10 cellular contexts compared by ENCODE assay signal in the genomic region with DNA sequence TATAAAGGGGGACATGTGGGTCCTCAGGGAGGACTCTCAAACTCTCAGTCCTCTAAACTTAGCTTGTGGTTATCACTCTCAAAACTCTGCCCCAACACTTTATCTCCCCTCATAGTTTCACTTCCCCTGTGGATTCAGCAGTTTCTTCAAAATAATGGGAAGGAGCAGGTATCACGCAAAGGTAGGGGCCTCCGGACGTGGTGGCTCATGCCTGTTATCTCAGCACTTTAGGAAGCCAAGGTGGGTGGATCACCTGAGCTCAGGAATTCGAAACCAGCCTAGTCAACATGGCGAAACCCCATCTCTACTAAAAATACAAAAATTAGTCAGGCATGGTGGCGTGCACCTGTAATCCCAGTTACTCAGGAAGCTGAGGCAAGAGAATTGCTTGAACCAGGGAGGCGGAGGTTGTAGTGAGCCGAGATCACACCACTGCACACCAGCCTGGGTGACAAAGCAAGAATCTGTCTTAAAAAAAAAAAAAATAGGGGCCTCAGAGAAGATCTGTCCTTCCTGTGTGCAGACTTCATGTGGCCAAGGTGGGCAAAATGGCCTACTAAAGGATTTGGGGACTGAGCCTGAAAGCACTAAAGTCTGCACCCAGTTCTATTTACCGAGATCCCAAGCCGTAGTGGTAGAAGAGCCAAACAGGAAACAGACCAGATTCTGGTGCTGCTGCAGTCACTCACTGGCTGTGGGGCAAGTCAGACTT. TPM values are rescaled to one million over a fixed set of nuclear protein-coding genes. Genes with fewer than 3 reads are reported as not detected.
DNase-seq lines count a peak whose midpoint lies in the region; ATAC-seq and TF ChIP-seq lines count a peak whose summit lies in the region.
"Had no signal": no experiment of that assay in that cellular context is flagged by ENCODE, and none has a peak within 500 bp of the region (broad histone marks: within the 10 kb centered on the region; RNA-seq: fewer than 3 reads in every experiment).

No MANE protein-coding gene starts in this region.

- H3K4me3 ChIP-seq in GM12864 (ENCODE audit: low read depth, low read length) (peak overlapping the region; percentile 5; the same call in 1 of the 2 replicates), Loucy (ENCODE audit: low read length, poor library complexity, severe bottlenecking) (no peak overlapping the region), GM23248 (no peak overlapping the region)
- H3K4me3 ChIP-seq: coronary artery had no signal

- peaks cover 35% of the 10 kb centered on the region for H3K4me1 ChIP-seq in Loucy (ENCODE audit: insufficient read depth, low read length, poor library complexity, severe bottlenecking)
- peaks cover 4% of the 10 kb centered on the region; the same call in 1 of the 2 replicates for H3K4me1 ChIP-seq in GM23248 (ENCODE audit: insufficient read depth)

- in situ Hi-C loops in GM23248 (cut with MboI) = no loop called here

- H3K4me1 Mint-ChIP-seq in central memory CD8-positive, alpha-beta T cell = peaks cover 61% of the 10 kb centered on the region

- DNase-seq in GM12864 (ENCODE audit: low read depth) = peak; percentile 83
- no peak for DNase-seq in central memory CD8-positive, alpha-beta T cell (ENCODE audit: low spot score in 2 of 2)
- no peak for DNase-seq in globus pallidus (ENCODE audit: low spot score)
- no peak for DNase-seq in COR-L47 (lab: John Stamatoyannopoulos, UW)
- DNase-seq in GM23248 = no peak
- DNase-seq in kidney glomerular epithelial cell (lab: John Stamatoyannopoulos, UW) = no peak

- no peaks in the 10 kb centered on the region for H3K27me3 Mint-ChIP-seq in central memory CD8-positive, alpha-beta T cell

- H3K79me2 ChIP-seq in Loucy (ENCODE audit: insufficient read depth, low read length) (no peaks in the 10 kb centered on the region), GM23248 (ENCODE audit: insufficient read depth) (no peaks in the 10 kb centered on the region)

- peaks cover 50% of the 10 kb centered on the region for H3K36me3 Mint-ChIP-seq in central memory CD8-positive, alpha-beta T cell (ENCODE audit: insufficient read depth)

- peak overlapping the region; percentile 72; the same call in 1 of the 2 replicates for H2AFZ ChIP-seq in Loucy (ENCODE audit: low read length)
- H2AFZ ChIP-seq in GM23248 = no peak overlapping the region

- H3K27ac Mint-ChIP-seq in central memory CD8-positive, alpha-beta T cell (ENCODE audit: low read depth) = peak overlapping the region; percentile 84

- H3K9me2 ChIP-seq in Loucy (replicated peaks; ENCODE audit: low read depth, low read length) (no peaks in the 10 kb centered on the region), GM23248 (ENCODE audit: insufficient read depth) (no peaks in the 10 kb centered on the region)

- H3K27me3 ChIP-seq in Loucy (ENCODE audit: insufficient read depth, low read length, poor library complexity, severe bottlenecking) = no peaks in the 10 kb centered on the region
- H3K27me3 ChIP-seq in GM23248 (replicated peaks; ENCODE audit: insufficient read depth) = no peaks in the 10 kb centered on the region

- peak overlapping the region; percentile 66 for H3K4me3 Mint-ChIP-seq in central memory CD8-positive, alpha-beta T cell

- H3K9ac ChIP-seq in Loucy (ENCODE audit: low read depth, low read length, poor library complexity, severe bottlenecking) (peak overlapping the region; percentile 31), GM23248 (no peak overlapping the region)

- H3K36me3 ChIP-seq in Loucy (ENCODE audit: insufficient read depth, low read length) (no peaks in the 10 kb centered on the region), GM23248 (ENCODE audit: low read depth) (no peaks in the 10 kb centered on the region)

- 0 out of 2 replicates have a peak, but pooled peaks cover 3% of the 10 kb centered on the region for H3F3A ChIP-seq in Loucy (ENCODE audit: low read depth)
- peaks cover 9% of the 10 kb centered on the region for H3F3A ChIP-seq in GM23248 (ENCODE audit: insufficient read depth)

- TF ChIP-seq CTCF in GM12864 (IDR thresholded peaks at IDR 0.05; ENCODE audit: low read depth, low read length, missing control alignments) = no peak
- TF ChIP-seq CTCF in Loucy (conservative IDR thresholded peaks at IDR 0.05; ENCODE audit: low read length) = no peak

- H3K4me2 ChIP-seq in Loucy (ENCODE audit: low read depth, low read length, poor library complexity, severe bottlenecking) (no peak overlapping the region), GM23248 (ENCODE audit: unreplicated experiment) (no peak overlapping the region)

- H3K27ac ChIP-seq in GM23248 = no peak overlapping the region
- H3K27ac ChIP-seq: coronary artery had no signal

- ATAC-seq in GM21423 (IDR thresholded peaks at IDR 0.05; ENCODE audit: unreplicated experiment) = peak; percentile 66
- no peak for ATAC-seq in central memory CD8-positive, alpha-beta T cell (replicated peaks; ENCODE audit: extremely low read depth, poor library complexity, severe bottlenecking)

- H4K20me1 ChIP-seq in Loucy (ENCODE audit: insufficient read depth, low read length, poor library complexity, severe bottlenecking) (no peaks in the 10 kb centered on the region), GM23248 (ENCODE audit: insufficient read depth) (no peaks in the 10 kb centered on the region)

- 91 to 93% methylated on average over 10 of the region's 10 CpGs for WGBS in GM23248 (ENCODE audit: low coverage in 1 of 2, low lambda C conversion rate in 2 of 2, missing lambda C conversion rate in 2 of 2), 2 experiments

- H3K9me3 ChIP-seq in Loucy (ENCODE audit: insufficient read depth, low read depth, low read length) = no peaks in the 10 kb centered on the region
- H3K9me3 ChIP-seq in GM23248 (ENCODE audit: low read depth) = no peaks in the 10 kb centered on the region

- H3K9me3 Mint-ChIP-seq in central memory CD8-positive, alpha-beta T cell = no peaks in the 10 kb centered on the region

RNA-seq across cellular contexts. Expression of a gene that starts 6.4 kb away (rescaled TPM):
- total RNA-seq in GM23248 (2014; rRNA removed; shearing (Covaris generic)) = 1.4 and 2.4 TPM in 2 replicates
- polyA plus RNA-seq in GM23248 (2016; fragmentation: Nextera tagmentation; extraction: Ambion mirVana) = 0.84 and 1.2 TPM in 2 replicates
- polyA plus RNA-seq: neural cell had no signal

RNA-seq across cellular contexts. Expression of a gene that starts 19.9 kb away (rescaled TPM):
- total RNA-seq in GM23248 (2014; rRNA removed; shearing (Covaris generic)) = 13.4 and 14.2 TPM in 2 replicates
- polyA plus RNA-seq in GM23248 (2016; fragmentation: Nextera tagmentation; extraction: Ambion mirVana) = 6.1 and 8.6 TPM in 2 replicates

RNA-seq across cellular contexts. Expression of a gene that starts 20.1 kb away (rescaled TPM):
- 5.1 and 6.5 TPM in 2 replicates for total RNA-seq in GM23248 (2014; rRNA removed; shearing (Covaris generic))
- polyA plus RNA-seq in GM23248 (2016; fragmentation: Nextera tagmentation; extraction: Ambion mirVana) = 2.8 and 3.9 TPM in 2 replicates

RNA-seq across cellular contexts. Expression of a gene that starts 31.4 kb away (rescaled TPM):
- 75.3 and 76.6 TPM in 2 replicates for total RNA-seq in GM23248 (2014; rRNA removed; shearing (Covaris generic))
- 116 and 118 TPM in 2 replicates for polyA plus RNA-seq in GM23248 (2016; fragmentation: Nextera tagmentation; extraction: Ambion mirVana)
